ENCODE assay signal across 2 cellular contexts in genomic region chr1:31529999-31530705, GRCh38.
TF ChIP-seq lines count a peak whose summit lies in the region.

No MANE protein-coding gene starts in this region.

TF ChIP-seq in SK-N-SH, 30 proteins besides CTCF, POLR2A, EP300 and RAD21 (continued from another document):
- TF ChIP-seq, protein P1, sequence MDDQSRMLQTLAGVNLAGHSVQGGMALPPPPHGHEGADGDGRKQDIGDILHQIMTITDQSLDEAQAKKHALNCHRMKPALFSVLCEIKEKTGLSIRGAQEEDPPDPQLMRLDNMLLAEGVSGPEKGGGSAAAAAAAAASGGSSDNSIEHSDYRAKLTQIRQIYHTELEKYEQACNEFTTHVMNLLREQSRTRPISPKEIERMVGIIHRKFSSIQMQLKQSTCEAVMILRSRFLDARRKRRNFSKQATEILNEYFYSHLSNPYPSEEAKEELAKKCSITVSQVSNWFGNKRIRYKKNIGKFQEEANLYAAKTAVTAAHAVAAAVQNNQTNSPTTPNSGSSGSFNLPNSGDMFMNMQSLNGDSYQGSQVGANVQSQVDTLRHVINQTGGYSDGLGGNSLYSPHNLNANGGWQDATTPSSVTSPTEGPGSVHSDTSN (IDR thresholded peaks at IDR 0.05) = no peak
- TF ChIP-seq FOXM1 (IDR thresholded peaks at IDR 0.05; ENCODE audit: low read depth) (no peak), SIN3A (IDR thresholded peaks at IDR 0.05; ENCODE audit: borderline replicate concordance, low read depth, low read length) (no peak), NRF1 (IDR thresholded peaks at IDR 0.05; ENCODE audit: low read depth, low read length) (no peak), FOXJ3 (CRISPR knock-in tag; IDR thresholded peaks at IDR 0.05) (no peak), YY1 (IDR thresholded peaks at IDR 0.05; ENCODE audit: low read depth) (no peak), CHD2 (IDR thresholded peaks at IDR 0.05; ENCODE audit: low read length, partially characterized antibody) (no peak), GABPA (IDR thresholded peaks at IDR 0.05; ENCODE audit: low read depth) (no peak), RXRA (IDR thresholded peaks at IDR 0.05; ENCODE audit: borderline replicate concordance, low read depth) (no peak), USF2 (IDR thresholded peaks at IDR 0.05; ENCODE audit: borderline replicate concordance, low read depth, low read length) (no peak), SMC3 (IDR thresholded peaks at IDR 0.05; ENCODE audit: low read depth, low read length) (no peak), MXI1 (IDR thresholded peaks at IDR 0.05; ENCODE audit: low read depth, low read length) (no peak), POLR2AphosphoS5 (IDR thresholded peaks at IDR 0.05; ENCODE audit: low read depth, low read length) (no peak), RCOR1 (IDR thresholded peaks at IDR 0.05; ENCODE audit: low read length) (no peak), GATA2 (CRISPR knock-in tag; IDR thresholded peaks at IDR 0.05) (no peak), NFIC (IDR thresholded peaks at IDR 0.05; ENCODE audit: borderline replicate concordance) (no peak), JUND (IDR thresholded peaks at IDR 0.05) (no peak)
- TF ChIP-seq, protein P2, sequence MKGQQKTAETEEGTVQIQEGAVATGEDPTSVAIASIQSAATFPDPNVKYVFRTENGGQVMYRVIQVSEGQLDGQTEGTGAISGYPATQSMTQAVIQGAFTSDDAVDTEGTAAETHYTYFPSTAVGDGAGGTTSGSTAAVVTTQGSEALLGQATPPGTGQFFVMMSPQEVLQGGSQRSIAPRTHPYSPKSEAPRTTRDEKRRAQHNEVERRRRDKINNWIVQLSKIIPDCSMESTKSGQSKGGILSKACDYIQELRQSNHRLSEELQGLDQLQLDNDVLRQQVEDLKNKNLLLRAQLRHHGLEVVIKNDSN (IDR thresholded peaks at IDR 0.05; ENCODE audit: borderline replicate concordance, low read depth) = no peak
- TF ChIP-seq, protein P3, sequence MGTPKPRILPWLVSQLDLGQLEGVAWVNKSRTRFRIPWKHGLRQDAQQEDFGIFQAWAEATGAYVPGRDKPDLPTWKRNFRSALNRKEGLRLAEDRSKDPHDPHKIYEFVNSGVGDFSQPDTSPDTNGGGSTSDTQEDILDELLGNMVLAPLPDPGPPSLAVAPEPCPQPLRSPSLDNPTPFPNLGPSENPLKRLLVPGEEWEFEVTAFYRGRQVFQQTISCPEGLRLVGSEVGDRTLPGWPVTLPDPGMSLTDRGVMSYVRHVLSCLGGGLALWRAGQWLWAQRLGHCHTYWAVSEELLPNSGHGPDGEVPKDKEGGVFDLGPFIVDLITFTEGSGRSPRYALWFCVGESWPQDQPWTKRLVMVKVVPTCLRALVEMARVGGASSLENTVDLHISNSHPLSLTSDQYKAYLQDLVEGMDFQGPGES (IDR thresholded peaks at IDR 0.05; ENCODE audit: low read depth, low read length) = no peak

TF ChIP-seq in SK-N-SH treated with all-trans-retinoic acid at 6 μM for 48 hours, 23 proteins besides CTCF, POLR2A, EP300 and RAD21 (continued from another document):
- TF ChIP-seq CREB5 (CRISPR knock-in tag; IDR thresholded peaks at IDR 0.05; ENCODE audit: low read depth) (no peak), GLIS3 (CRISPR knock-in tag; IDR thresholded peaks at IDR 0.05) (no peak), CSRNP3 (CRISPR knock-in tag; IDR thresholded peaks at IDR 0.05) (no peak), ESRRG (CRISPR knock-in tag; IDR thresholded peaks at IDR 0.05) (no peak), TSHZ2 (CRISPR knock-in tag; IDR thresholded peaks at IDR 0.05) (no peak), BACH2 (CRISPR knock-in tag; IDR thresholded peaks at IDR 0.05; ENCODE audit: borderline replicate concordance) (no peak), ZNF565 (CRISPR knock-in tag; conservative IDR thresholded peaks at IDR 0.05; ENCODE audit: low read depth) (no peak), PATZ1 (CRISPR knock-in tag; IDR thresholded peaks at IDR 0.05; ENCODE audit: borderline replicate concordance) (no peak)
